In the genomic region with DNA sequence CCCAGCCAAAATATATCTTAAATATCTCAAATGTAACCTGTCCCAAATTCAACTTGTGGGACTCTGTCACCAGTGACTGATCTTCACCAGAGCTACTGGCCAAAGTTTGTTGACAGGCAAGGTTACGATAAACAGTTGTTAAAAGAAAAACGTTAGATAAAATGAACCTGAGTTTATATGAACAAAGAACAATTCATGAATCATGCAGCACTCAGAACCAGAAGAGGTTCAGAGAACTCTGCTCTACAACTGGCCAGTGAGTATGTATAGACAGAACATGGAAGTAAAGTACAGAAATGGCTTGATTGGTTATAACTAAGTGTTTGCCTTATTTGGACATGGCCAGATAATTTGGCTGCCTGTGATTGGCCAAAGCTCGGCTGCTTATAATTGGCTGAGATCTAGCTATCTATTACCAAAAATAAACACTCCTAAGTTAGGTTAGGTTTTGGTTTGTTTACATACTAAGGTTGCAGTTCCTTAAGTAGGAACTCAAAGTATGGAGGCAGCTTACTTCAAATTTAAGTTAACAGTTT, we compare ENCODE assay signal across 9 cellular contexts. TPM values are rescaled to one million over a fixed set of nuclear protein-coding genes. Genes with fewer than 3 reads are reported as not detected.
"Had no signal": no experiment of that assay in that cellular context is flagged by ENCODE, and none has a peak within 500 bp of the region (broad histone marks: within the 10 kb centered on the region; RNA-seq: fewer than 3 reads in every experiment).

No MANE protein-coding gene starts in this region.

- DNase-seq: GOT3, H9, HCEC 1CT, IMR-90, Karpas-422, KBM-7 had no signal

- H3K4me2 ChIP-seq: KMS-11 had no signal

- H3K27ac ChIP-seq: HL-60, KMS-11 had no signal

- H3K9ac ChIP-seq: KMS-11 had no signal

RNA-seq across cellular contexts. Expression of a gene that starts 30.4 kb away (rescaled TPM):
- total RNA-seq: H4, IMR-90 had no signal
- polyA plus RNA-seq: IMR-90 had no signal
